Comparison of ENCODE assay signal across 8 cellular contexts in genomic region chr14:67941456-67942018, GRCh38.
DNase-seq lines count a peak whose midpoint lies in the region; ATAC-seq and TF ChIP-seq lines count a peak whose summit lies in the region.

No MANE protein-coding gene starts in this region.

- no peak for TF ChIP-seq CTCF in fibroblast of the aortic adventitia (IDR thresholded peaks at IDR 0.05; ENCODE audit: insufficient read depth, low read length)
- TF ChIP-seq CTCF in nephron progenitor cell (IDR thresholded peaks at IDR 0.05) = no peak
- no peak for TF ChIP-seq CTCF in endothelial cell (IDR thresholded peaks at IDR 0.05; ENCODE audit: unreplicated experiment)

- no peak overlapping the region for H3K4me3 ChIP-seq in fibroblast of the aortic adventitia (ENCODE audit: low read depth, low read length)

- H3K27me3 Mint-ChIP-seq in nephron progenitor cell (ENCODE audit: low read depth, poor library complexity) (no peaks in the 10 kb centered on the region), endothelial cell (ENCODE audit: unreplicated experiment) (no peaks in the 10 kb centered on the region)

- ATAC-seq in GM19328 (IDR thresholded peaks at IDR 0.05; ENCODE audit: unreplicated experiment) = no peak

- H3K4me3 Mint-ChIP-seq in nephron progenitor cell (peak overlapping the region; percentile 36), endothelial cell (ENCODE audit: unreplicated experiment) (no peak overlapping the region)

- H3K4me1 Mint-ChIP-seq in nephron progenitor cell (peaks cover 66% of the 10 kb centered on the region), endothelial cell (ENCODE audit: unreplicated experiment) (peaks cover 25% of the 10 kb centered on the region)

- in situ Hi-C loops in ACHN (cut with HindIII; ENCODE audit: low pct_ligation_motif_present, low pct_unique_long_range_greater_than_20kb, low sequenced_read_pairs) (loop anchor here (25.0 kb wide), 2 partner anchors 196 to 871 kb away; no protein-coding TSS in a partner anchor), SK-MEL-5 (cut with HindIII; ENCODE audit: low pct_unique_long_range_greater_than_20kb, low sequenced_read_pairs) (no loop called here)

- H3K36me3 Mint-ChIP-seq in nephron progenitor cell (ENCODE audit: low read depth) = no peaks in the 10 kb centered on the region
- H3K36me3 Mint-ChIP-seq in endothelial cell (ENCODE audit: low read depth, unreplicated experiment) = no peaks in the 10 kb centered on the region

- H3K9me3 Mint-ChIP-seq in nephron progenitor cell (no peaks in the 10 kb centered on the region), endothelial cell (ENCODE audit: unreplicated experiment) (no peaks in the 10 kb centered on the region)

- H3K27ac Mint-ChIP-seq in nephron progenitor cell (peak overlapping the region; percentile 99), endothelial cell (ENCODE audit: unreplicated experiment) (no peak overlapping the region)

- DNase-seq in ACHN (peak; percentile 20), SK-MEL-5 (ENCODE audit: low read depth, low spot score) (peak; percentile 21), fibroblast of the aortic adventitia (ENCODE audit: low read depth) (peak; percentile 76), nephron progenitor cell (no peak), DMS79 treated with DMSO at 0.1 percent for 48 hours (lab: John Stamatoyannopoulos, UW) (no peak), endothelial cell (ENCODE audit: low spot score) (no peak)
- no peak for DNase-seq in stimulated activated CD8-positive, alpha-beta memory T cell treated with anti-CD3 and anti-CD28 coated beads, Interleukin-4, amount 100 ng/mL, for 48 hours

Comparison
In these comparisons a context has a peak if more than half of its experiments do, and no peak if none do; other contexts are left out.
1. DNase-seq: peak in ACHN (single experiment), SK-MEL-5 (single experiment) and fibroblast of the aortic adventitia (single experiment); none in nephron progenitor cell (single experiment), stimulated activated CD8-positive, alpha-beta memory T cell treated with anti-CD3 and anti-CD28 coated beads, Interleukin-4, amount 100 ng/mL, for 48 hours (single experiment), DMS79 treated with DMSO at 0.1 percent for 48 hours (single experiment) and endothelial cell (single experiment).